ENCODE assay signal across 9 cellular contexts in the genomic region with DNA sequence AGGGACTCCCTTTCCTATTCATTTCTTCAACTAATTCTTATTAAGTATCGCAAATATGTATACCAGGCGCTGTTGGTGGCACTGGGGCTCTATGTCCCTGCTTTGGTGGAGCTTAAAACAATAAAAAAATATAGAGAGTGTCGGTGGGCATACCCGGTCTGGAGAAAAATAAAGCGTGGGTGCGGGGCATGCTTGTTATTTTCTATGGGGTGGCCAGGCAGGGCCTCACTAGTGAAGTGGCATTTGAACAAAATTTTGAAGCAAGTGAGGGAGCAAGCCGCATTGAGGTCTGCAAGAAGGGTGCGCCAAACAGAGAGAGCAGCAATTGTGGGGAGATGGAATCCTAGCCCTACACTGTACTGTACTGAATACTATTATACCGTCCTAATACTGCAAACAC. TPM values are rescaled to one million over a fixed set of nuclear protein-coding genes. Genes with fewer than 3 reads are reported as not detected.
DNase-seq lines count a peak whose midpoint lies in the region; ATAC-seq, FAIRE-seq and TF ChIP-seq lines count a peak whose summit lies in the region.
"Had no signal": no experiment of that assay in that cellular context is flagged by ENCODE, and none has a peak within 500 bp of the region (broad histone marks: within the 10 kb centered on the region; RNA-seq: fewer than 3 reads in every experiment).

No MANE protein-coding gene starts in this region.

- peak overlapping the region; percentile 100 for H3K27ac Mint-ChIP-seq in T-helper 2 cell treated with Interferon-gamma antibody and Interleukin-4, amounts not matched to agents 5 μg/mL and 100 μg/mL, for 36 hours
- H3K27ac Mint-ChIP-seq in activated CD8-positive, alpha-beta T cell treated with anti-CD3 and anti-CD28 coated beads, Interleukin-2, amount 10 ng/mL, durations not matched to agents 7 days and 5 days = peak overlapping the region; percentile 87

- H3K4me3 Mint-ChIP-seq in T-helper 2 cell treated with Interferon-gamma antibody and Interleukin-4, amounts not matched to agents 5 μg/mL and 100 μg/mL, for 36 hours = peak overlapping the region; percentile 96
- H3K4me3 Mint-ChIP-seq in activated CD8-positive, alpha-beta T cell treated with anti-CD3 and anti-CD28 coated beads, Interleukin-2, amount 10 ng/mL, durations not matched to agents 7 days and 5 days = peak overlapping the region; percentile 81

- H3K4me1 Mint-ChIP-seq in T-helper 2 cell treated with Interferon-gamma antibody and Interleukin-4, amounts not matched to agents 5 μg/mL and 100 μg/mL, for 36 hours (ENCODE audit: low read depth) = peaks cover 29% of the 10 kb centered on the region
- H3K4me1 Mint-ChIP-seq in activated CD8-positive, alpha-beta T cell treated with anti-CD3 and anti-CD28 coated beads, Interleukin-2, amount 10 ng/mL, durations not matched to agents 7 days and 5 days (ENCODE audit: low read depth) = peaks cover 47% of the 10 kb centered on the region

- H3K9me3 Mint-ChIP-seq in T-helper 2 cell treated with Interferon-gamma antibody and Interleukin-4, amounts not matched to agents 5 μg/mL and 100 μg/mL, for 36 hours = no peaks in the 10 kb centered on the region
- H3K9me3 Mint-ChIP-seq in activated CD8-positive, alpha-beta T cell treated with anti-CD3 and anti-CD28 coated beads, Interleukin-2, amount 10 ng/mL, durations not matched to agents 7 days and 5 days (ENCODE audit: insufficient read depth) = no peaks in the 10 kb centered on the region

- no peak overlapping the region for H2AFZ ChIP-seq in keratinocyte (ENCODE audit: control insufficient read depth, low read length)

- TF ChIP-seq CTCF in keratinocyte (optimal IDR thresholded peaks at IDR 0.05 in 1 of 3, IDR thresholded peaks at IDR 0.05 in 1 of 3, conservative IDR thresholded peaks at IDR 0.05 in 1 of 3; ENCODE audit: extremely low read depth in 1 of 3, insufficient read depth in 2 of 3, low read length in 3 of 3) = no peak

- FAIRE-seq in keratinocyte (lab: Jason Lieb, UNC) = no peak
- FAIRE-seq: A204.1 had no signal

- H3K27ac ChIP-seq in keratinocyte (ENCODE audit: control insufficient read depth, insufficient read depth, low read length) = peak overlapping the region; percentile 27
- peak overlapping the region; percentile 80 for H3K27ac ChIP-seq in stomach smooth muscle (ENCODE audit: low read length)

- H3K36me3 ChIP-seq in keratinocyte (ENCODE audit: control insufficient read depth in 2 of 2, extremely low read depth in 1 of 2, insufficient read depth in 2 of 2, low read length in 2 of 2) = peaks cover 5 to 8% of the 10 kb centered on the region in 2 experiments
- peaks cover 0 to 8% of the 10 kb centered on the region in 2 donors for H3K36me3 ChIP-seq in stomach smooth muscle (ENCODE audit: control insufficient read depth in 2 of 2, insufficient read depth in 2 of 2, low read length in 2 of 2)

- CTCF ChIA-PET in activated CD8-positive, alpha-beta T cell treated with anti-CD3 and anti-CD28 coated beads, Interleukin-2, amount 10 ng/mL, durations not matched to agents 7 days and 5 days (lab: Charles Lee) = interaction anchor here (1.7 to 2.7 kb wide), 2 partner anchors 8 to 16 kb away, joined by 7 to 9 read pairs; no protein-coding TSS in a partner anchor

- H3K27me3 ChIP-seq in keratinocyte (ENCODE audit: control insufficient read depth, extremely low read depth, insufficient read depth, low read length) (no peaks in the 10 kb centered on the region), stomach smooth muscle (ENCODE audit: control insufficient read depth in 1 of 2, insufficient read depth in 2 of 2, low read length in 2 of 2) (peaks cover 0 to 16% of the 10 kb centered on the region in 2 donors)

- ATAC-seq in activated CD8-positive, alpha-beta T cell treated with anti-CD3 and anti-CD28 coated beads, Interleukin-2, amount 10 ng/mL, durations not matched to agents 7 days and 5 days = no peak
- ATAC-seq in HG02763 (IDR thresholded peaks at IDR 0.05; ENCODE audit: unreplicated experiment) (no peak), HG03565 (IDR thresholded peaks at IDR 0.05; ENCODE audit: unreplicated experiment) (no peak)

- H4K20me1 ChIP-seq in keratinocyte (ENCODE audit: control insufficient read depth, extremely low read depth, insufficient read depth, low read length) = no peaks in the 10 kb centered on the region

- dilution Hi-C loops in keratinocyte (cut with MboI; ENCODE audit: extremely low pct_ligation_motif_present, low sequenced_read_pairs) = no loop called here

- peaks cover 11% of the 10 kb centered on the region for H3K36me3 Mint-ChIP-seq in T-helper 2 cell treated with Interferon-gamma antibody and Interleukin-4, amounts not matched to agents 5 μg/mL and 100 μg/mL, for 36 hours (ENCODE audit: low read depth)
- H3K36me3 Mint-ChIP-seq in activated CD8-positive, alpha-beta T cell treated with anti-CD3 and anti-CD28 coated beads, Interleukin-2, amount 10 ng/mL, durations not matched to agents 7 days and 5 days (ENCODE audit: low read depth) = peaks cover 8% of the 10 kb centered on the region

- DNase-seq in T-helper 2 cell treated with Interferon-gamma antibody and Interleukin-4, amounts not matched to agents 5 μg/mL and 100 μg/mL, for 36 hours (ENCODE audit: low spot score) = no peak
- DNase-seq in T-helper 2 cell = no peak
- no peak for DNase-seq in activated CD8-positive, alpha-beta T cell treated with anti-CD3 and anti-CD28 coated beads, Interleukin-2, amount 10 ng/mL, durations not matched to agents 7 days and 5 days
- DNase-seq in keratinocyte (ENCODE audit: low read depth, low spot score) = no peak
- DNase-seq in HK-2 (ENCODE audit: unreplicated experiment) = no peak

- peaks cover 9% of the 10 kb centered on the region for H3K79me2 ChIP-seq in keratinocyte (ENCODE audit: control insufficient read depth, insufficient read depth, low read length)

- peak overlapping the region; percentile 46 for H3K4me2 ChIP-seq in keratinocyte (ENCODE audit: control insufficient read depth, extremely low read depth, insufficient read depth, low read depth, low read length)

- H3K9me3 ChIP-seq in keratinocyte (ENCODE audit: control insufficient read depth, low read depth, low read length) = no peaks in the 10 kb centered on the region
- no peaks in the 10 kb centered on the region for H3K9me3 ChIP-seq in stomach smooth muscle (ENCODE audit: control insufficient read depth in 2 of 2, low read length in 2 of 2)

- POLR2A ChIA-PET in activated CD8-positive, alpha-beta T cell treated with anti-CD3 and anti-CD28 coated beads, Interleukin-2, amount 10 ng/mL, durations not matched to agents 7 days and 5 days (lab: Charles Lee) = interaction anchor here (0.7 to 1.4 kb wide), 3 partner anchors 8 to 34 kb away, joined by 4 to 15 read pairs (median 5); partner anchors contain the start of gene EOLA1

- H3K27me3 Mint-ChIP-seq in T-helper 2 cell treated with Interferon-gamma antibody and Interleukin-4, amounts not matched to agents 5 μg/mL and 100 μg/mL, for 36 hours (ENCODE audit: low read depth) = peaks cover 5% of the 10 kb centered on the region
- no peaks in the 10 kb centered on the region for H3K27me3 Mint-ChIP-seq in activated CD8-positive, alpha-beta T cell treated with anti-CD3 and anti-CD28 coated beads, Interleukin-2, amount 10 ng/mL, durations not matched to agents 7 days and 5 days (ENCODE audit: low read depth)

- H3K4me1 ChIP-seq in keratinocyte (ENCODE audit: control insufficient read depth, extremely low read depth, insufficient read depth, low read length) (peaks cover 20% of the 10 kb centered on the region), stomach smooth muscle (ENCODE audit: control insufficient read depth, insufficient read depth, low read length) (peaks cover 10% of the 10 kb centered on the region)

- H3K9ac ChIP-seq in keratinocyte (ENCODE audit: control insufficient read depth, extremely low read depth, insufficient read depth, low read length) (no peak overlapping the region), stomach smooth muscle (ENCODE audit: low read length in 2 of 2) (peak overlapping the region; percentile 55 to 82)

- no peak overlapping the region for H3K4me3 ChIP-seq in keratinocyte (ENCODE audit: control insufficient read depth in 2 of 3, extremely low read depth in 1 of 3, insufficient read depth in 2 of 3, low read depth in 1 of 3, low read length in 3 of 3)
- H3K4me3 ChIP-seq in stomach smooth muscle (ENCODE audit: low read length in 2 of 2) = peak overlapping the region; percentile 43 to 80

- no peaks in the 10 kb centered on the region for H3K9me1 ChIP-seq in keratinocyte (ENCODE audit: control insufficient read depth, extremely low read depth, insufficient read depth, low read length)

RNA-seq across cellular contexts. Expression of gene IDS, which starts 0.6 kb away (rescaled TPM):
- 10 to 100 TPM; 47.2 to 50.8 TPM for total RNA-seq in activated CD8-positive, alpha-beta T cell treated with anti-CD3 and anti-CD28 coated beads, Interleukin-2, amount 10 ng/mL, durations not matched to agents 7 days and 5 days
- 51.3 to 85.6 TPM (median 59.7 TPM) in 3 replicates for polyA plus RNA-seq in keratinocyte
- polyA plus RNA-seq in keratinocyte (2011; ENCODE audit: low read depth) = 30.3 TPM
- polyA plus RNA-seq in keratinocyte (2011; cell fraction: cytosol; rRNA removed) = 70.3 and 85.9 TPM in 2 replicates
- polyA plus RNA-seq in keratinocyte (2011; cell fraction: nucleus; rRNA removed) = 57.6 and 59.2 TPM in 2 replicates
- 51.8 and 63.3 TPM in 2 replicates for polyA plus RNA-seq in keratinocyte (2012; ENCODE audit: low replicate concordance)
- 74.0 to 153 TPM (median 93.4 TPM) in 3 replicates for polyA minus RNA-seq in keratinocyte
- polyA minus RNA-seq in keratinocyte (2011; cell fraction: cytosol; rRNA and poly(A)+ RNA removed) = 53.5 TPM
- polyA minus RNA-seq in keratinocyte (2011; cell fraction: nucleus; rRNA and poly(A)+ RNA removed) = 32.0 and 46.5 TPM in 2 replicates

RNA-seq across cellular contexts. Expression of gene EOLA1, which starts 35.1 kb away (rescaled TPM):
- 10 to 100 TPM; 45.2 to 46.5 TPM for total RNA-seq in activated CD8-positive, alpha-beta T cell treated with anti-CD3 and anti-CD28 coated beads, Interleukin-2, amount 10 ng/mL, durations not matched to agents 7 days and 5 days
- polyA plus RNA-seq in keratinocyte = 8.9 to 12.4 TPM (median 9.3 TPM) in 3 replicates
- polyA plus RNA-seq in keratinocyte (2011; ENCODE audit: low read depth) = 9.7 TPM
- 9.8 and 10.2 TPM in 2 replicates for polyA plus RNA-seq in keratinocyte (2011; cell fraction: cytosol; rRNA removed)
- 23.0 and 26.5 TPM in 2 replicates for polyA plus RNA-seq in keratinocyte (2011; cell fraction: nucleus; rRNA removed)
- polyA plus RNA-seq in keratinocyte (2012; ENCODE audit: low replicate concordance) = 9.3 and 10.4 TPM in 2 replicates
- 3.9 to 9.7 TPM (median 6.0 TPM) in 3 replicates for polyA minus RNA-seq in keratinocyte
- 13.2 TPM for polyA minus RNA-seq in keratinocyte (2011; cell fraction: cytosol; rRNA and poly(A)+ RNA removed)
- polyA minus RNA-seq in keratinocyte (2011; cell fraction: nucleus; rRNA and poly(A)+ RNA removed) = 17.0 and 17.5 TPM in 2 replicates

RNA-seq across cellular contexts. Expression of gene HSFX3, which starts 44.1 kb away (rescaled TPM):
- total RNA-seq in activated CD8-positive, alpha-beta T cell treated with anti-CD3 and anti-CD28 coated beads, Interleukin-2, amount 10 ng/mL, durations not matched to agents 7 days and 5 days = not detected
- polyA plus RNA-seq in keratinocyte = not detected in 3 replicates
- polyA plus RNA-seq in keratinocyte (2011; ENCODE audit: low read depth) = not detected
- not detected in 2 replicates for polyA plus RNA-seq in keratinocyte (2011; cell fraction: cytosol; rRNA removed)
- polyA plus RNA-seq in keratinocyte (2011; cell fraction: nucleus; rRNA removed) = not detected in 2 replicates
- polyA plus RNA-seq in keratinocyte (2012; ENCODE audit: low replicate concordance) = 0.18 TPM in 1 of 2 replicates, not detected in the other
- polyA minus RNA-seq in keratinocyte = not detected in 3 replicates
- polyA minus RNA-seq in keratinocyte (2011; cell fraction: cytosol; rRNA and poly(A)+ RNA removed) = not detected
- polyA minus RNA-seq in keratinocyte (2011; cell fraction: nucleus; rRNA and poly(A)+ RNA removed) = not detected in 2 replicates

Comparison
In these comparisons a context has a peak if more than half of its experiments do, and no peak if none do; other contexts are left out.
1. H3K4me3 ChIP-seq: peak in stomach smooth muscle (2 of 2); none in keratinocyte (0 of 3).